ENCODE assay signal across 10 cellular contexts in genomic region chr12:56150563-56150962, GRCh38.
DNase-seq lines count a peak whose midpoint lies in the region; ATAC-seq lines count a peak whose summit lies in the region.
"Had no signal": no experiment of that assay in that cellular context is flagged by ENCODE, and none has a peak within 500 bp of the region (broad histone marks: within the 10 kb centered on the region; RNA-seq: fewer than 3 reads in every experiment).

No MANE protein-coding gene starts in this region.

- peaks cover 40% of the 10 kb centered on the region for H3K4me1 Mint-ChIP-seq in activated T-cell treated with anti-CD3 and anti-CD28 coated beads, Interleukin-2, amount 50 U/mL, for 24 hours (ENCODE audit: low read depth)
- H3K4me1 Mint-ChIP-seq in dendritic cell treated with granulocyte-macrophage colony-stimulating factor and Interleukin-4, amounts not matched to agents 40 ng/mL and 50 ng/mL, for 4 days (ENCODE audit: low read depth), result peaks cover 52% of the 10 kb centered on the region
- peaks cover 43% of the 10 kb centered on the region for H3K4me1 Mint-ChIP-seq in stimulated activated memory B cell treated with anti-CD40 and anti-IgM and Interleukin-4, amounts not matched to agents 10 μg/mL and 1 μg/mL and 100 μg/mL, for 72 hours

- H3K4me3 Mint-ChIP-seq in activated T-cell treated with anti-CD3 and anti-CD28 coated beads, Interleukin-2, amount 50 U/mL, for 24 hours, result peak overlapping the region; percentile 91
- H3K4me3 Mint-ChIP-seq in dendritic cell treated with granulocyte-macrophage colony-stimulating factor and Interleukin-4, amounts not matched to agents 40 ng/mL and 50 ng/mL, for 4 days, result no peak overlapping the region
- H3K4me3 Mint-ChIP-seq in stimulated activated memory B cell treated with anti-CD40 and anti-IgM and Interleukin-4, amounts not matched to agents 10 μg/mL and 1 μg/mL and 100 μg/mL, for 72 hours, result no peak overlapping the region

- no peaks in the 10 kb centered on the region for H3K9me3 Mint-ChIP-seq in activated T-cell treated with anti-CD3 and anti-CD28 coated beads, Interleukin-2, amount 50 U/mL, for 24 hours
- H3K9me3 Mint-ChIP-seq in dendritic cell treated with granulocyte-macrophage colony-stimulating factor and Interleukin-4, amounts not matched to agents 40 ng/mL and 50 ng/mL, for 4 days, result no peaks in the 10 kb centered on the region
- H3K9me3 Mint-ChIP-seq in stimulated activated memory B cell treated with anti-CD40 and anti-IgM and Interleukin-4, amounts not matched to agents 10 μg/mL and 1 μg/mL and 100 μg/mL, for 72 hours, result no peaks in the 10 kb centered on the region

- no peak for ATAC-seq in stimulated activated memory B cell treated with anti-CD40 and anti-IgM and Interleukin-4, amounts not matched to agents 10 μg/mL and 1 μg/mL and 100 μg/mL, for 72 hours
- ATAC-seq: esophagus mucosa had no signal

- intact Hi-C loops in dendritic cell treated with granulocyte-macrophage colony-stimulating factor and Interleukin-4, amounts not matched to agents 40 ng/mL and 50 ng/mL, for 4 days (cut with micrococcal nuclease), result no loop called here

- DNase-seq in activated T-cell treated with anti-CD3 and anti-CD28 coated beads, Interleukin-2, amount 50 U/mL, for 24 hours, result no peak
- DNase-seq in activated T-cell treated with anti-CD3 and anti-CD28 coated beads, Interleukin-2, amount 50 U/mL, for 48 hours, result no peak
- DNase-seq in RPMI8226 (peak; percentile 23), NCI-H128 (lab: John Stamatoyannopoulos, UW; ENCODE audit: unreplicated experiment) (no peak), HuH-7.5 (ENCODE audit: low spot score) (no peak), DMS114 treated with DMSO at 0.1 percent for 48 hours (lab: John Stamatoyannopoulos, UW; ENCODE audit: unreplicated experiment) (no peak)
- DNase-seq: SHP77 treated with DMSO at 0.1 percent for 48 hours had no signal

- peak overlapping the region; percentile 97 for H3K27ac Mint-ChIP-seq in activated T-cell treated with anti-CD3 and anti-CD28 coated beads, Interleukin-2, amount 50 U/mL, for 24 hours
- H3K27ac Mint-ChIP-seq in dendritic cell treated with granulocyte-macrophage colony-stimulating factor and Interleukin-4, amounts not matched to agents 40 ng/mL and 50 ng/mL, for 4 days, result peak overlapping the region; percentile 94
- peak overlapping the region; percentile 97 for H3K27ac Mint-ChIP-seq in stimulated activated memory B cell treated with anti-CD40 and anti-IgM and Interleukin-4, amounts not matched to agents 10 μg/mL and 1 μg/mL and 100 μg/mL, for 72 hours

- H3K36me3 Mint-ChIP-seq in activated T-cell treated with anti-CD3 and anti-CD28 coated beads, Interleukin-2, amount 50 U/mL, for 24 hours (ENCODE audit: low read depth), result peaks cover 23% of the 10 kb centered on the region
- H3K36me3 Mint-ChIP-seq in dendritic cell treated with granulocyte-macrophage colony-stimulating factor and Interleukin-4, amounts not matched to agents 40 ng/mL and 50 ng/mL, for 4 days (ENCODE audit: low read depth), result peaks cover 27% of the 10 kb centered on the region
- H3K36me3 Mint-ChIP-seq in stimulated activated memory B cell treated with anti-CD40 and anti-IgM and Interleukin-4, amounts not matched to agents 10 μg/mL and 1 μg/mL and 100 μg/mL, for 72 hours, result peaks cover 9% of the 10 kb centered on the region

- H3K27me3 Mint-ChIP-seq in activated T-cell treated with anti-CD3 and anti-CD28 coated beads, Interleukin-2, amount 50 U/mL, for 24 hours, result no peaks in the 10 kb centered on the region
- no peaks in the 10 kb centered on the region for H3K27me3 Mint-ChIP-seq in dendritic cell treated with granulocyte-macrophage colony-stimulating factor and Interleukin-4, amounts not matched to agents 40 ng/mL and 50 ng/mL, for 4 days
- H3K27me3 Mint-ChIP-seq in stimulated activated memory B cell treated with anti-CD40 and anti-IgM and Interleukin-4, amounts not matched to agents 10 μg/mL and 1 μg/mL and 100 μg/mL, for 72 hours, result no peaks in the 10 kb centered on the region
